ENCODE assay signal across 30 cellular contexts in genomic region chr11:77159219-77159936, GRCh38. TPM values are rescaled to one million over a fixed set of nuclear protein-coding genes. Genes with fewer than 3 reads are reported as not detected.
"Had no signal": no experiment of that assay in that cellular context is flagged by ENCODE, and none has a peak within 500 bp of the region (broad histone marks: within the 10 kb centered on the region; RNA-seq: fewer than 3 reads in every experiment).

No MANE protein-coding gene starts in this region.

- H3K27ac ChIP-seq: coronary artery, dorsolateral prefrontal cortex, epithelial cell of prostate, esophagus squamous epithelium, gastrocnemius medialis, heart left ventricle, left ventricle myocardium inferior, lower lobe of right lung had no signal

- DNase-seq: dermis blood vessel endothelial cell; dorsolateral prefrontal cortex; effector CD8-positive, alpha-beta T cell; effector memory CD8-positive, alpha-beta T cell; endodermal cell; erythroblast; esophagus squamous epithelium; foreskin fibroblast; foreskin melanocyte; gastrocnemius medialis; hippocampal formation; left colon; left ventricle myocardium inferior; lower lobe of right lung; mesenchymal stem cell had no signal

- FAIRE-seq: colon, endometrium, islet of Langerhans, keratinocyte had no signal

- H3K27me3 ChIP-seq: dorsolateral prefrontal cortex, esophagus squamous epithelium, gastrocnemius medialis, heart left ventricle had no signal

- H3K36me3 ChIP-seq: esophagus squamous epithelium, gastrocnemius medialis, heart left ventricle, left ventricle myocardium inferior, lower lobe of right lung had no signal

- H3K9me3 ChIP-seq: esophagus squamous epithelium, gastrocnemius medialis, heart left ventricle, left ventricle myocardium inferior, lower lobe of right lung, mucosa of descending colon had no signal

- H3K4me1 ChIP-seq: lower lobe of right lung had no signal

- H3K4me3 ChIP-seq: coronary artery, dorsolateral prefrontal cortex, esophagus squamous epithelium, gastrocnemius medialis, heart left ventricle, left ventricle myocardium inferior, lower lobe of right lung, mucosa of descending colon had no signal

- ATAC-seq: effector memory CD8-positive, alpha-beta T cell; gastrocnemius medialis; heart left ventricle; left colon; left lobe of liver; lower lobe of right lung; mucosa of descending colon had no signal

RNA-seq across cellular contexts. Expression of gene OMP, which starts 56.7 kb away (rescaled TPM):
- total RNA-seq: dermis blood vessel endothelial cell, esophagus mucosa, gastrocnemius medialis, heart left ventricle, kidney epithelial cell, left ventricle myocardium inferior, lower leg skin, lower lobe of right lung, lung microvascular endothelial cell, mesenteric fat pad, myocyte had no signal
- polyA plus RNA-seq: heart left ventricle, keratinocyte had no signal
